27 cellular contexts compared by ENCODE assay signal in genomic region chrY:15805985-15806384, GRCh38.
"Had no signal": no experiment of that assay in that cellular context is flagged by ENCODE, and none has a peak within 500 bp of the region (broad histone marks: within the 10 kb centered on the region; RNA-seq: fewer than 3 reads in every experiment).

No MANE protein-coding gene starts in this region.

- H3K36me3 ChIP-seq: stomach, suprapubic skin, thoracic aorta, thyroid gland, tibial artery, tibial nerve, transverse colon, upper lobe of left lung, upper lobe of right lung, uterus, vagina had no signal

- FAIRE-seq: urothelium cell line had no signal

- H3K4me1 ChIP-seq: stomach, suprapubic skin, testis, thyroid gland, tibial artery, tibial nerve, transverse colon, upper lobe of left lung, upper lobe of right lung, uterus, vagina had no signal

- H3K27ac ChIP-seq: stomach, suprapubic skin, testis, thoracic aorta, thyroid gland, tibial artery, tibial nerve, transverse colon, upper lobe of left lung, upper lobe of right lung, uterus, vagina had no signal

- ATAC-seq: stimulated activated effector memory CD8-positive, alpha-beta T cell treated with anti-CD3 and anti-CD28 coated beads, Interleukin-12 subunit alpha, Interleukin-12 subunit beta, amount 100 ng/mL, for 72 hours; stimulated activated memory B cell treated with anti-CD40 and anti-IgM and Interleukin-4, amounts not matched to agents 10 μg/mL and 1 μg/mL and 100 μg/mL, for 72 hours; stimulated activated naive B cell treated with anti-CD40 and anti-IgM and Interleukin-4, amounts not matched to agents 10 μg/mL and 1 μg/mL and 100 μg/mL, for 72 hours; stimulated activated naive CD8-positive, alpha-beta T cell treated with anti-CD3 and anti-CD28 coated beads, Interleukin-15, amount 100 ng/mL, for 72 hours; stimulated activated naive CD8-positive, alpha-beta T cell treated with anti-CD3 and anti-CD28 coated beads, Interleukin-15, Interleukin-2, amounts not matched to agents 100 U/mL and 50 U/mL, for 24 hours; upper lobe of right lung had no signal

- H3K4me3 ChIP-seq: stomach, suprapubic skin, testis, thoracic aorta, thyroid gland, tibial artery, tibial nerve, transverse colon, upper lobe of left lung, upper lobe of right lung, uterus, vagina had no signal

- H3K9me3 ChIP-seq: stomach, suprapubic skin, testis, thoracic aorta, thyroid gland, tibial artery, tibial nerve, transverse colon, upper lobe of left lung, upper lobe of right lung, uterus, vagina had no signal

- DNase-seq: stimulated activated CD4-positive, alpha-beta T cell treated with anti-CD3 and anti-CD28 coated beads, Interleukin-2, amount 100 ng/mL, for 48 hours; stimulated activated CD4-positive, alpha-beta T cell treated with anti-CD3 and anti-CD28 coated beads, Interleukin-4, amount 100 ng/mL, for 1 hour; stimulated activated CD4-positive, alpha-beta T cell treated with anti-CD3 and anti-CD28 coated beads, Interleukin-4, amount 100 ng/mL, for 24 hours; stimulated activated CD4-positive, alpha-beta T cell treated with anti-CD3 and anti-CD28 coated beads, Interleukin-4, amount 100 ng/mL, for 4 hours; stimulated activated CD8-positive, alpha-beta memory T cell treated with anti-CD3 and anti-CD28 coated beads, Interleukin-4, amount 100 ng/mL, for 48 hours; stimulated activated naive B cell treated with anti-CD40 and anti-IgM and Interleukin-4, amounts not matched to agents 10 μg/mL and 1 μg/mL and 100 μg/mL, for 72 hours; stimulated activated naive CD4-positive, alpha-beta T cell; stimulated activated naive CD4-positive, alpha-beta T cell treated with Interleukin-2 at 50 U/mL for 16 hours; stimulated activated naive CD8-positive, alpha-beta T cell treated with anti-CD3 and anti-CD28 coated beads, Interleukin-15, amount 100 ng/mL, for 72 hours; stimulated activated naive CD8-positive, alpha-beta T cell treated with anti-CD3 and anti-CD28 coated beads, Interleukin-15, Interleukin-2, amounts not matched to agents 100 U/mL and 50 U/mL, for 24 hours; stomach; substantia nigra; testis; thyroid gland; tibial artery; transverse colon; trophoblast cell; upper lobe of left lung; upper lobe of right lung; uterus had no signal

- H3K27me3 ChIP-seq: stomach, suprapubic skin, testis, thyroid gland, tibial artery, tibial nerve, transverse colon, upper lobe of left lung, upper lobe of right lung, uterus, vagina had no signal
